ENCODE assay signal across 9 cellular contexts in genomic region chr6:117352466-117353081, GRCh38.
DNase-seq lines count a peak whose midpoint lies in the region; ATAC-seq and TF ChIP-seq lines count a peak whose summit lies in the region.
"Had no signal": no experiment of that assay in that cellular context is flagged by ENCODE, and none has a peak within 500 bp of the region (broad histone marks: within the 10 kb centered on the region; RNA-seq: fewer than 3 reads in every experiment).

No MANE protein-coding gene starts in this region.

- intact Hi-C loops in head of caudate nucleus (cut with DNase I), result no loop called here

- CTCF ChIA-PET in RWPE1 (lab: Yijun Ruan, JAX), result interaction anchor here (0.6 to 0.7 kb wide), 3 partner anchors 8 to 426 kb away, joined by 3 read pairs; no protein-coding TSS in a partner anchor

- H3K27ac ChIP-seq in RWPE1, result no peak overlapping the region
- H3K27ac ChIP-seq: BLaER1 treated with 17β-estradiol and CSF1 and Interleukin-3, amounts not matched to agents 10 nM and 100 nM had no signal

- peak; percentile 69 for TF ChIP-seq CTCF in RWPE1 (conservative IDR thresholded peaks at IDR 0.05; ENCODE audit: low read depth)

- POLR2A ChIA-PET in RWPE1 (lab: Yijun Ruan, JAX; ENCODE audit: low non-redundant PET), result no interaction called here

- ATAC-seq in HG02798 (IDR thresholded peaks at IDR 0.05; ENCODE audit: poor library complexity, unreplicated experiment), result peak; percentile 79

- DNase-seq in NCI-H146 (lab: John Stamatoyannopoulos, UW), result peak; percentile 34
- DNase-seq in NCI-H146 treated with DMSO at 0.1 percent for 48 hours (lab: John Stamatoyannopoulos, UW; ENCODE audit: unreplicated experiment), result no peak
- peak; percentile 36 for DNase-seq in RWPE1 (ENCODE audit: low spot score)
- peak; percentile 44 for DNase-seq in kidney tubule cell (ENCODE audit: low spot score)
- DNase-seq in OCI-M2 (lab: John Stamatoyannopoulos, UW; ENCODE audit: unreplicated experiment), result no peak
- no peak for DNase-seq in head of caudate nucleus
- no peak for DNase-seq in activated CD4-positive, alpha-beta T cell treated with anti-CD3 and anti-CD28 coated beads, Interleukin-2, amount 50 U/mL, for 1 hour

Comparison
In these comparisons a context has a peak if more than half of its experiments do, and no peak if none do; other contexts are left out.
1. DNase-seq: peak in NCI-H146 (single experiment), RWPE1 (single experiment) and kidney tubule cell (single experiment); none in NCI-H146 treated with DMSO at 0.1 percent for 48 hours (single experiment), OCI-M2 (single experiment), head of caudate nucleus (0 of 42) and activated CD4-positive, alpha-beta T cell treated with anti-CD3 and anti-CD28 coated beads, Interleukin-2, amount 50 U/mL, for 1 hour (single experiment).